1 cellular context compared by ENCODE assay signal in the genomic region with DNA sequence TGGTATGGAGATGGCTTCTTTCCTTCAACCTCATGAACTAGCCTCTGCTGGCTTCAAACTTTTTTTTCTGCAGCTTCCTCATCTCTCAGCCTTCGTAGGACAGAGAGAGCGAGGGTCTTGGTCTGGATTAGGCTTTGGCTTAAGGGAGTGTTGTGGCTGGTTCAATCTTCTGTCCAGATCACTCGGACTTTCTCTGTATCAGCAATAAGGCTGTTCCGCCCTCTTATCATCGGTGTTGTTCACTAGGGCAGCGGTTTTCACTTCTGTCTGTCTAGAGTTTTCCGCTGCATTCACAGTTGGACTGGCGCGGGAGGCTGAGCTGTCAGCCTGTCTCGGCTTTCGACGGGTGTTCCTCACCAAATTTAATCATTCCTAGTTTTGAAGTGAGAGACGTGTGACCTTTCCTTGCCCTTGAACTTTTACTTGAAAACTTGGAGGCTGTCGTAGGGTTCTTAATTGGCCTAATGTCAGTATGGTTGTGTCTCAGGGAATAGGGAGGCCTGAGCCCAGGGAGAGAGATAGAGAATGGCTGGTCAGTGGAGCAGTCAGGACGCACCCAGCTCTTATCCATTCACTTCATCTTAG.
TF ChIP-seq lines count a peak whose summit lies in the region.

No MANE protein-coding gene starts in this region.

TF ChIP-seq in SK-N-SH treated with all-trans-retinoic acid at 6 μM for 48 hours, 23 proteins besides CTCF, POLR2A, EP300 and RAD21 (continued from another document):
- TF ChIP-seq, protein P1, sequence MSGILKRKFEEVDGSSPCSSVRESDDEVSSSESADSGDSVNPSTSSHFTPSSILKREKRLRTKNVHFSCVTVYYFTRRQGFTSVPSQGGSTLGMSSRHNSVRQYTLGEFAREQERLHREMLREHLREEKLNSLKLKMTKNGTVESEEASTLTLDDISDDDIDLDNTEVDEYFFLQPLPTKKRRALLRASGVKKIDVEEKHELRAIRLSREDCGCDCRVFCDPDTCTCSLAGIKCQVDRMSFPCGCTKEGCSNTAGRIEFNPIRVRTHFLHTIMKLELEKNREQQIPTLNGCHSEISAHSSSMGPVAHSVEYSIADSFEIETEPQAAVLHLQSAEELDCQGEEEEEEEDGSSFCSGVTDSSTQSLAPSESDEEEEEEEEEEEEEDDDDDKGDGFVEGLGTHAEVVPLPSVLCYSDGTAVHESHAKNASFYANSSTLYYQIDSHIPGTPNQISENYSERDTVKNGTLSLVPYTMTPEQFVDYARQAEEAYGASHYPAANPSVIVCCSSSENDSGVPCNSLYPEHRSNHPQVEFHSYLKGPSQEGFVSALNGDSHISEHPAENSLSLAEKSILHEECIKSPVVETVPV (CRISPR knock-in tag; IDR thresholded peaks at IDR 0.05) = no peak
- TF ChIP-seq TCF4 (CRISPR knock-in tag; IDR thresholded peaks at IDR 0.05; ENCODE audit: borderline replicate concordance) (no peak), ISL1 (CRISPR knock-in tag; IDR thresholded peaks at IDR 0.05) (no peak), PPARA (CRISPR knock-in tag; IDR thresholded peaks at IDR 0.05; ENCODE audit: borderline replicate concordance) (no peak)
